8 cellular contexts compared by ENCODE assay signal in genomic region chr11:27698872-27699241, GRCh38. TPM values are rescaled to one million over a fixed set of nuclear protein-coding genes. Genes with fewer than 3 reads are reported as not detected.
DNase-seq lines count a peak whose midpoint lies in the region; ATAC-seq and TF ChIP-seq lines count a peak whose summit lies in the region.

No MANE protein-coding gene starts in this region.

- ATAC-seq in GM19351 (IDR thresholded peaks at IDR 0.05; ENCODE audit: unreplicated experiment), result peak; percentile 63
- peak; percentile 59 for ATAC-seq in HG03439 (IDR thresholded peaks at IDR 0.05; ENCODE audit: unreplicated experiment)

- no peak for TF ChIP-seq EP300 in suprapubic skin (IDR thresholded peaks at IDR 0.05)

- H3K36me3 ChIP-seq in Caco-2 (ENCODE audit: control insufficient read depth, insufficient read depth, low read length) (no peaks in the 10 kb centered on the region), neuron (ENCODE audit: insufficient read depth, low read length) (no peaks in the 10 kb centered on the region), suprapubic skin (no peaks in the 10 kb centered on the region)

- H3K27ac Mint-ChIP-seq in Caco-2 (ENCODE audit: unreplicated experiment), result peak overlapping the region; percentile 74

- no peaks in the 10 kb centered on the region for H3K9me3 Mint-ChIP-seq in Caco-2 (ENCODE audit: unreplicated experiment)

- CTCF ChIA-PET in Caco-2 (lab: Charles Lee), result interaction anchor here (0.6 to 3.9 kb wide), 21 partner anchors 12 to 1635 kb away, joined by 3 to 69 read pairs (median 4); partner anchors contain the start of genes KIF18A and METTL15

- H3K27me3 ChIP-seq in Caco-2 (replicated peaks; ENCODE audit: control insufficient read depth, insufficient read depth, low read length) (no peaks in the 10 kb centered on the region), neuron (ENCODE audit: insufficient read depth, low read length) (peaks cover 38% of the 10 kb centered on the region), suprapubic skin (peaks cover 63% of the 10 kb centered on the region)

- no peak for TF ChIP-seq POLR2A in suprapubic skin (IDR thresholded peaks at IDR 0.05)

- H3K4me1 Mint-ChIP-seq in Caco-2 (ENCODE audit: low read depth, unreplicated experiment), result peaks cover 20% of the 10 kb centered on the region

- POLR2A ChIA-PET in Caco-2 (lab: Charles Lee), result interaction anchor here (0.6 to 1.4 kb wide), 2 partner anchors 20 to 409 kb away, joined by 8 to 9 read pairs; partner anchors contain the start of genes KIF18A and METTL15

- DNase-seq in Caco-2 (peak; percentile 89 to 91), NOMO-1 treated with dmso at 0.1 percent for 144 hours (lab: John Stamatoyannopoulos, UW; ENCODE audit: unreplicated experiment) (peak; percentile 40), activated T-cell treated with anti-CD3 and anti-CD28 coated beads for 4 hours (peak; percentile 33), fibroblast of pulmonary artery (ENCODE audit: low read depth) (peak; percentile 93), suprapubic skin (ENCODE audit: low spot score in 2 of 2) (peak; percentile 72 to 86)

- H3K27me3 Mint-ChIP-seq in Caco-2 (ENCODE audit: insufficient read depth, unreplicated experiment), result no peaks in the 10 kb centered on the region

- H3K9me3 ChIP-seq in Caco-2 (no peaks in the 10 kb centered on the region), neuron (ENCODE audit: low read length) (no peaks in the 10 kb centered on the region), suprapubic skin (no peaks in the 10 kb centered on the region)

- peak; percentile 87 to 97 for TF ChIP-seq CTCF in Caco-2 (IDR thresholded peaks at IDR 0.05; ENCODE audit: insufficient read depth in 1 of 2, low read depth in 1 of 2, low read length in 1 of 2, severe bottlenecking in 1 of 2, unreplicated experiment in 1 of 2)
- TF ChIP-seq CTCF in fibroblast of pulmonary artery (IDR thresholded peaks at IDR 0.05; ENCODE audit: low read length, missing control alignments), result peak; percentile 73
- TF ChIP-seq CTCF in suprapubic skin (IDR thresholded peaks at IDR 0.05), result peak in 1 of 2 donors; percentile 79

- H3K36me3 Mint-ChIP-seq in Caco-2 (ENCODE audit: insufficient read depth, unreplicated experiment), result no peaks in the 10 kb centered on the region

- intact Hi-C loops in Caco-2 (cut with micrococcal nuclease; ENCODE audit: unreplicated experiment), result loop anchor here (1.0 to 10.0 kb wide), 13 partner anchors 19 to 1635 kb away; partner anchors contain the start of genes KIF18A and METTL15

- H3K4me1 ChIP-seq in Caco-2 (peaks cover 17% of the 10 kb centered on the region), neuron (ENCODE audit: insufficient read depth, low read length) (peaks cover 24% of the 10 kb centered on the region), suprapubic skin (peaks cover 31% of the 10 kb centered on the region)

- no TSS peak for BruUV-seq in Caco-2 (replicated peaks; lab: Mats Ljungman, UMichigan)

- 2% methylated on average over 18 of the region's 18 CpGs for WGBS in suprapubic skin

- H3K4me3 Mint-ChIP-seq in Caco-2 (ENCODE audit: unreplicated experiment), result peak overlapping the region; percentile 90

- peak overlapping the region; percentile 81 for H2AFZ ChIP-seq in neuron (ENCODE audit: low read depth, low read length)

- no peak overlapping the region for H3K27ac ChIP-seq in suprapubic skin

- H3K4me3 ChIP-seq in Caco-2 (ENCODE audit: low read depth, low read length) (peak overlapping the region; percentile 70), fibroblast of pulmonary artery (replicated peaks; ENCODE audit: low read depth, low read length) (peak overlapping the region; percentile 81), neuron (ENCODE audit: low read length) (peak overlapping the region; percentile 30), suprapubic skin (peak overlapping the region; percentile 63)

RNA-seq across cellular contexts. Expression of gene BDNF, which starts 1.4 kb away (rescaled TPM):
- total RNA-seq in Caco-2 (2022) (7.2 and 8.5 TPM in 2 replicates), suprapubic skin (1 to 10 TPM in 1 of 4 donors, under 1 TPM in 3; 0.17 to 2.0 (median 0.54) TPM)

Comparison
In these comparisons a context has a peak if more than half of its experiments do, and no peak if none do; other contexts are left out.
1. DNase-seq: peak in every context shown above with its lines; median percentile 93 in fibroblast of pulmonary artery; 90 in Caco-2; 79 in suprapubic skin; 40 in NOMO-1 treated with dmso at 0.1 percent for 144 hours; 33 in activated T-cell treated with anti-CD3 and anti-CD28 coated beads for 4 hours.
2. H3K4me3 ChIP-seq: peak in every context shown above with its lines; median percentile 81 in fibroblast of pulmonary artery; 70 in Caco-2; 63 in suprapubic skin; 30 in neuron.